ENCODE assay signal across 36 cellular contexts in the genomic region with DNA sequence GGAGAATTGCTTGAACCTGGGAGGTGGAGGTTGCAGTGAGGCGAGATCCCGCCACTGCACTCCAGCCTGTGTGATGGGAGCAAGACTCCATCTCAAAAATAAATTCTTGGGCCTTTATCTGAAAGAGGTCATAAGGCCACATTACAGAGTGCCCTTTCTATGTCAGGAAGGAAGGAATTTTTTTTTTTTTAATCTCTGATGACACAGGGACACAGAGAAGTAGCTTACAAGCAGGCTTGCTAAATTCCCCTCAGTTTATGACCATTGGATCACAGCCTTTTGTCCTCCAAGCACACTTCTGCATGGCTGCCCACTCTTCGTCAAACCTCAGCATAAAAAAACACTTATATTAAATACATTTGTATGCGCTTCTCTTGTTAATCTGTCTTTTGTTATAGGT. TPM values are rescaled to one million over a fixed set of nuclear protein-coding genes. Genes with fewer than 3 reads are reported as not detected.
"Had no signal": no experiment of that assay in that cellular context is flagged by ENCODE, and none has a peak within 500 bp of the region (broad histone marks: within the 10 kb centered on the region; RNA-seq: fewer than 3 reads in every experiment).

No MANE protein-coding gene starts in this region.

- H3K27ac ChIP-seq: brain microvascular endothelial cell, parathyroid adenoma, psoas muscle, vagina had no signal

- H3K4me1 Mint-ChIP-seq: neural crest cell had no signal

- H3K4me1 ChIP-seq: parathyroid adenoma, psoas muscle had no signal

- H3K4me3 Mint-ChIP-seq: activated CD4-positive, alpha-beta T cell treated with anti-CD3 and anti-CD28 coated beads for 36 hours; activated CD8-positive, alpha-beta memory T cell treated with anti-CD3 and anti-CD28 coated beads, Interleukin-2, amount 10 ng/mL, durations not matched to agents 7 days and 5 days; activated CD8-positive, alpha-beta T cell treated with anti-CD3 and anti-CD28 coated beads, Interleukin-2, amount 10 ng/mL, durations not matched to agents 7 days and 5 days; activated naive CD8-positive, alpha-beta T cell treated with anti-CD3 and anti-CD28 coated beads, Interleukin-2, amount 10 ng/mL, durations not matched to agents 7 days and 5 days; activated T-cell treated with anti-CD3 and anti-CD28 coated beads, Interleukin-2, amount 50 U/mL, for 72 hours; naive thymus-derived CD8-positive, alpha-beta T cell; neural crest cell; T-helper 17 cell had no signal

- H3K27me3 Mint-ChIP-seq: naive thymus-derived CD8-positive, alpha-beta T cell; T-helper 17 cell had no signal

- H3K4me3 ChIP-seq: coronary artery, gastroesophageal sphincter, lower lobe of right lung, psoas muscle, smooth muscle cell, transverse colon, vagina had no signal

- H3K9me3 Mint-ChIP-seq: activated naive CD8-positive, alpha-beta T cell treated with anti-CD3 and anti-CD28 coated beads, Interleukin-2, amount 10 ng/mL, durations not matched to agents 7 days and 5 days; activated T-cell treated with anti-CD3 and anti-CD28 coated beads, Interleukin-2, amount 50 U/mL, for 72 hours; naive thymus-derived CD8-positive, alpha-beta T cell had no signal

- ATAC-seq: activated CD4-positive, alpha-beta T cell treated with anti-CD3 and anti-CD28 coated beads for 36 hours; activated CD8-positive, alpha-beta memory T cell treated with anti-CD3 and anti-CD28 coated beads, Interleukin-2, amount 10 ng/mL, durations not matched to agents 7 days and 5 days; activated CD8-positive, alpha-beta T cell treated with anti-CD3 and anti-CD28 coated beads, Interleukin-2, amount 10 ng/mL, durations not matched to agents 7 days and 5 days; activated T-cell treated with anti-CD3 and anti-CD28 coated beads, Interleukin-2, amount 50 U/mL, for 72 hours; gastroesophageal sphincter; left cardiac atrium; lower lobe of right lung; naive thymus-derived CD8-positive, alpha-beta T cell; psoas muscle; T-helper 17 cell had no signal

- H3K9me3 ChIP-seq: gastroesophageal sphincter, lower lobe of right lung, psoas muscle, transverse colon, vagina had no signal

- DNase-seq: activated CD4-positive, alpha-beta T cell treated with anti-CD3 and anti-CD28 coated beads for 36 hours; activated CD4-positive, CD25-positive, alpha-beta regulatory T cell; activated CD8-positive, alpha-beta memory T cell treated with anti-CD3 and anti-CD28 coated beads, Interleukin-2, amount 10 ng/mL, durations not matched to agents 7 days and 5 days; activated CD8-positive, alpha-beta T cell treated with anti-CD3 and anti-CD28 coated beads, Interleukin-2, amount 10 ng/mL, durations not matched to agents 7 days and 5 days; activated effector memory CD4-positive, alpha-beta T cell treated with Interleukin-2 at 50 U/mL for 16 hours; activated naive CD4-positive, alpha-beta T cell treated with Interleukin-2 at 50 U/mL for 16 hours; activated naive CD8-positive, alpha-beta T cell treated with anti-CD3 and anti-CD28 coated beads, Interleukin-2, amount 10 ng/mL, durations not matched to agents 7 days and 5 days; activated T-cell treated with anti-CD3 and anti-CD28 coated beads for 4 hours; activated T-cell treated with anti-CD3 and anti-CD28 coated beads, Interleukin-2, amount 50 U/mL, for 72 hours; amniotic stem cell; brain microvascular endothelial cell; hippocampal formation; left cardiac atrium; lower lobe of right lung; mesenchymal stem cell; naive thymus-derived CD8-positive, alpha-beta T cell; occipital lobe; psoas muscle; stimulated activated CD4-positive, alpha-beta T cell treated with anti-CD3 and anti-CD28 coated beads, Interleukin-15, amount 100 ng/mL, for 24 hours; stimulated activated CD4-positive, alpha-beta T cell treated with anti-CD3 and anti-CD28 coated beads, Interleukin-2, amount 100 ng/mL, for 24 hours; stimulated activated naive CD4-positive, alpha-beta T cell; T-helper 17 cell; T1000; transverse colon had no signal

- H3K27ac Mint-ChIP-seq: activated CD4-positive, alpha-beta T cell treated with anti-CD3 and anti-CD28 coated beads for 36 hours; activated CD8-positive, alpha-beta memory T cell treated with anti-CD3 and anti-CD28 coated beads, Interleukin-2, amount 10 ng/mL, durations not matched to agents 7 days and 5 days; activated CD8-positive, alpha-beta T cell treated with anti-CD3 and anti-CD28 coated beads, Interleukin-2, amount 10 ng/mL, durations not matched to agents 7 days and 5 days; activated naive CD8-positive, alpha-beta T cell treated with anti-CD3 and anti-CD28 coated beads, Interleukin-2, amount 10 ng/mL, durations not matched to agents 7 days and 5 days; activated T-cell treated with anti-CD3 and anti-CD28 coated beads, Interleukin-2, amount 50 U/mL, for 72 hours; naive thymus-derived CD8-positive, alpha-beta T cell had no signal

- H3K36me3 Mint-ChIP-seq: activated CD8-positive, alpha-beta memory T cell treated with anti-CD3 and anti-CD28 coated beads, Interleukin-2, amount 10 ng/mL, durations not matched to agents 7 days and 5 days; naive thymus-derived CD8-positive, alpha-beta T cell had no signal

- H3K36me3 ChIP-seq: brain microvascular endothelial cell, gastroesophageal sphincter, lower lobe of right lung, transverse colon, vagina had no signal

- H3K27me3 ChIP-seq: brain microvascular endothelial cell, gastroesophageal sphincter, transverse colon, vagina had no signal

RNA-seq across cellular contexts. Expression of gene IL22RA2, which starts 53.2 kb away (rescaled TPM):
- total RNA-seq: activated CD4-positive, alpha-beta T cell treated with anti-CD3 and anti-CD28 coated beads for 36 hours; activated CD8-positive, alpha-beta memory T cell treated with anti-CD3 and anti-CD28 coated beads, Interleukin-2, amount 10 ng/mL, durations not matched to agents 7 days and 5 days; activated CD8-positive, alpha-beta T cell treated with anti-CD3 and anti-CD28 coated beads, Interleukin-2, amount 10 ng/mL, durations not matched to agents 7 days and 5 days; activated naive CD8-positive, alpha-beta T cell treated with anti-CD3 and anti-CD28 coated beads, Interleukin-2, amount 10 ng/mL, durations not matched to agents 7 days and 5 days; activated T-cell treated with anti-CD3 and anti-CD28 coated beads, Interleukin-2, amount 50 U/mL, for 72 hours; astrocyte; cerebellum; endothelial cell of umbilical vein; fibroblast of lung; fibroblast of villous mesenchyme; gastroesophageal sphincter; left cardiac atrium; lower lobe of right lung; naive thymus-derived CD8-positive, alpha-beta T cell; neural crest cell; occipital lobe; psoas muscle; smooth muscle cell; T-helper 17 cell; temporal lobe; vagina had no signal
- polyA plus RNA-seq: endothelial cell of umbilical vein; fibroblast of lung; naive thymus-derived CD8-positive, alpha-beta T cell; psoas muscle; smooth muscle cell had no signal
